Comparison of ENCODE assay signal across 1 cellular context in genomic region chr12:49348781-49349180, GRCh38.
TF ChIP-seq lines count a peak whose summit lies in the region.

No MANE protein-coding gene starts in this region.

TF ChIP-seq in HepG2, 621 proteins besides CTCF, POLR2A, EP300 and RAD21:
- TF ChIP-seq HNF4A (CRISPR knock-in tag; IDR thresholded peaks at IDR 0.05) (0 out of 2 replicates have a peak, but pooled peaks have one; percentile 6), NRL (CRISPR knock-in tag; IDR thresholded peaks at IDR 0.05; ENCODE audit: borderline replicate concordance) (0 out of 2 replicates have a peak, but pooled peaks have one; percentile 19), ZXDC (CRISPR knock-in tag; IDR thresholded peaks at IDR 0.05) (no peak), ZBTB34 (CRISPR knock-in tag; IDR thresholded peaks at IDR 0.05) (no peak)
